In genomic region chr11:77559686-77560425, GRCh38 we compare ENCODE assay signal across 1 cellular context.
A peak's percentile ranks its signal among the peaks of the same experiment; 100 is the strongest.
TF ChIP-seq lines count a peak whose summit lies in the region.

No MANE protein-coding gene starts in this region.

TF ChIP-seq in HCT116, 20 proteins besides CTCF, POLR2A, EP300 and RAD21 (continued from another document):
- TF ChIP-seq REST (IDR thresholded peaks at IDR 0.05; ENCODE audit: low read depth) (no peak), ATF3 (IDR thresholded peaks at IDR 0.05) (no peak), FOSL1 (IDR thresholded peaks at IDR 0.05; ENCODE audit: low read depth) (peak; percentile 44), EZH2 (IDR thresholded peaks at IDR 0.05) (no peak), EGR1 (IDR thresholded peaks at IDR 0.05; ENCODE audit: low read depth) (no peak), ELF1 (IDR thresholded peaks at IDR 0.05; ENCODE audit: borderline replicate concordance, low read depth) (no peak), CEBPB (IDR thresholded peaks at IDR 0.05; ENCODE audit: low read depth) (no peak; the same call in 1 of the 2 replicates), SIN3A (IDR thresholded peaks at IDR 0.05; ENCODE audit: low read depth) (peak; percentile 37; the same call in 1 of the 2 replicates), EZH2phosphoT487 (IDR thresholded peaks at IDR 0.05; ENCODE audit: borderline replicate concordance) (no peak), TCF7L2 (IDR thresholded peaks at IDR 0.05; ENCODE audit: borderline replicate concordance, extremely low read depth, insufficient read depth, insufficient read length) (no peak)
